In genomic region chr20:25848222-25848621, GRCh38 we compare ENCODE assay signal across 20 cellular contexts.
"Had no signal": no experiment of that assay in that cellular context is flagged by ENCODE, and none has a peak within 500 bp of the region (broad histone marks: within the 10 kb centered on the region; RNA-seq: fewer than 3 reads in every experiment).

No MANE protein-coding gene starts in this region.

- H3K27ac ChIP-seq: colonic mucosa, esophagus squamous epithelium, gastroesophageal sphincter, thoracic aorta, transverse colon had no signal

- H3K4me3 Mint-ChIP-seq: nephron progenitor cell; stimulated activated naive B cell treated with anti-CD40 and anti-IgM and Interleukin-4, amounts not matched to agents 10 μg/mL and 1 μg/mL and 100 μg/mL, for 72 hours; stimulated activated naive CD8-positive, alpha-beta T cell treated with anti-CD3 and anti-CD28 coated beads, Interleukin-15, amount 100 ng/mL, for 72 hours had no signal

- H3K27me3 ChIP-seq: colonic mucosa, esophagus squamous epithelium, gastroesophageal sphincter, transverse colon had no signal

- ATAC-seq: gastroesophageal sphincter; left ventricle myocardium superior; stimulated activated naive B cell treated with anti-CD40 and anti-IgM and Interleukin-4, amounts not matched to agents 10 μg/mL and 1 μg/mL and 100 μg/mL, for 72 hours; stimulated activated naive CD8-positive, alpha-beta T cell treated with anti-CD3 and anti-CD28 coated beads, Interleukin-15, amount 100 ng/mL, for 72 hours had no signal

- H3K4me1 ChIP-seq: colonic mucosa had no signal

- H3K27me3 Mint-ChIP-seq: stimulated activated naive CD8-positive, alpha-beta T cell treated with anti-CD3 and anti-CD28 coated beads, Interleukin-15, amount 100 ng/mL, for 72 hours had no signal

- H3K4me3 ChIP-seq: colonic mucosa, esophagus squamous epithelium, gastroesophageal sphincter, lung, thoracic aorta, transverse colon had no signal

- H3K9me3 Mint-ChIP-seq: stimulated activated naive CD8-positive, alpha-beta T cell treated with anti-CD3 and anti-CD28 coated beads, Interleukin-15, amount 100 ng/mL, for 72 hours had no signal

- DNase-seq: cerebellar nuclear complex; colonic mucosa; dermis blood vessel endothelial cell; esophagus squamous epithelium; foreskin fibroblast; glutamatergic neuron; islet precursor cell; left ventricle myocardium superior; mesenchymal stem cell; midbrain; nephron progenitor cell; stimulated activated CD4-positive, alpha-beta T cell treated with anti-CD3 and anti-CD28 coated beads, Interleukin-15, amount 100 ng/mL, for 24 hours; stimulated activated CD4-positive, alpha-beta T cell treated with anti-CD3 and anti-CD28 coated beads, Interleukin-1b, Interleukin-23, amount 100 ng/mL, for 48 hours; stimulated activated CD4-positive, alpha-beta T cell treated with anti-CD3 and anti-CD28 coated beads, Interleukin-4, amount 100 ng/mL, for 4 hours; stimulated activated naive B cell treated with anti-CD40 and anti-IgM and Interleukin-4, amounts not matched to agents 10 μg/mL and 1 μg/mL and 100 μg/mL, for 72 hours; stimulated activated naive CD8-positive, alpha-beta T cell treated with anti-CD3 and anti-CD28 coated beads, Interleukin-15, amount 100 ng/mL, for 72 hours; transverse colon had no signal

- H3K36me3 ChIP-seq: colonic mucosa, esophagus squamous epithelium, gastroesophageal sphincter, thoracic aorta, transverse colon had no signal

- H3K27ac Mint-ChIP-seq: nephron progenitor cell; stimulated activated naive B cell treated with anti-CD40 and anti-IgM and Interleukin-4, amounts not matched to agents 10 μg/mL and 1 μg/mL and 100 μg/mL, for 72 hours; stimulated activated naive CD8-positive, alpha-beta T cell treated with anti-CD3 and anti-CD28 coated beads, Interleukin-15, amount 100 ng/mL, for 72 hours had no signal

- H3K9me3 ChIP-seq: colonic mucosa, esophagus squamous epithelium, gastroesophageal sphincter, thoracic aorta, transverse colon had no signal

- H3K4me1 Mint-ChIP-seq: nephron progenitor cell had no signal
